ENCODE assay signal across 8 cellular contexts in genomic region chr4:176377705-176378302, GRCh38. TPM values are rescaled to one million over a fixed set of nuclear protein-coding genes. Genes with fewer than 3 reads are reported as not detected.
DNase-seq lines count a peak whose midpoint lies in the region; ATAC-seq and TF ChIP-seq lines count a peak whose summit lies in the region.

No MANE protein-coding gene starts in this region.

- H4K20me1 ChIP-seq in IMR-90 (ENCODE audit: insufficient read depth, low read length) = no peaks in the 10 kb centered on the region

- CTCF ChIA-PET in IMR-90 (lab: Yijun Ruan, JAX) = interaction anchor here (1.0 to 4.0 kb wide), 4 partner anchors 8 to 670 kb away, joined by 3 to 17 read pairs (median 4); no protein-coding TSS in a partner anchor

- dilution Hi-C loops in IMR-90 (cut with HindIII; ENCODE audit: low sequenced_read_pairs, unreplicated experiment) = no loop called here

- H2BK5ac ChIP-seq in IMR-90 (ENCODE audit: low read depth, low read length, poor library complexity, severe bottlenecking) = no peak overlapping the region

- no peaks in the 10 kb centered on the region for H3K36me3 Mint-ChIP-seq in osteocyte (ENCODE audit: unreplicated experiment)

- POLR2A ChIA-PET in IMR-90 (lab: Charles Lee; ENCODE audit: unreplicated experiment) = no interaction called here

- H3K27me3 ChIP-seq in IMR-90 (ENCODE audit: control insufficient read depth, insufficient read depth, low read length) = no peaks in the 10 kb centered on the region

- H2AFZ ChIP-seq in IMR-90 (replicated peaks; ENCODE audit: low read length, poor library complexity) = no peak overlapping the region

- H3K9ac ChIP-seq in IMR-90 (ENCODE audit: low read depth, low read length) = no peak overlapping the region; the same call in 1 of the 2 replicates

- H4K8ac ChIP-seq in IMR-90 (ENCODE audit: low read depth in 2 of 2, low read length in 2 of 2) = no peak overlapping the region

- H3K27me3 Mint-ChIP-seq in osteocyte (ENCODE audit: unreplicated experiment) = no peaks in the 10 kb centered on the region

- H3K4me3 ChIP-seq in IMR-90 (ENCODE audit: insufficient read depth, low read depth, low read length) = no peak overlapping the region
- H3K4me3 ChIP-seq in astrocyte of the spinal cord (ENCODE audit: low read depth, low read length) = no peak overlapping the region

- peak; percentile 65 for TF ChIP-seq CTCF in IMR-90 (conservative IDR thresholded peaks at IDR 0.05; ENCODE audit: low read depth, low read length)
- peak; percentile 42 for TF ChIP-seq CTCF in astrocyte of the spinal cord (IDR thresholded peaks at IDR 0.05; ENCODE audit: low read depth, low read length)
- TF ChIP-seq CTCF in osteocyte (IDR thresholded peaks at IDR 0.05) = peak; percentile 71

- H3K9me3 Mint-ChIP-seq in osteocyte (ENCODE audit: unreplicated experiment) = peaks cover 9% of the 10 kb centered on the region

- no peak overlapping the region for H3K4me2 ChIP-seq in IMR-90 (ENCODE audit: low read depth, low read length)

- no peak overlapping the region for H2BK15ac ChIP-seq in IMR-90 (ENCODE audit: low read depth, low read length)

- TF ChIP-seq RAD21 in IMR-90 (IDR thresholded peaks at IDR 0.05; ENCODE audit: low read length) = peak; percentile 82

- no peaks in the 10 kb centered on the region for H3K9me1 ChIP-seq in IMR-90 (ENCODE audit: insufficient read depth, low read length)

- no peak overlapping the region for H3K23ac ChIP-seq in IMR-90 (ENCODE audit: low read depth, low read length)

- no peaks in the 10 kb centered on the region for H3K36me3 ChIP-seq in IMR-90 (ENCODE audit: control insufficient read depth, insufficient read depth, low read length)

- H4K91ac ChIP-seq in IMR-90 (ENCODE audit: insufficient read depth, low read depth, low read length) = no peak overlapping the region

- BruUV-seq in IMR-90 (replicated peaks; lab: Mats Ljungman, UMichigan) = no TSS peak

- intact Hi-C loops in IMR-90 (cut with micrococcal nuclease) = loop anchor here (1.0 to 10.0 kb wide), 11 partner anchors 169 to 961 kb away; no protein-coding TSS in a partner anchor

- H3K14ac ChIP-seq in IMR-90 (replicated peaks; ENCODE audit: low read depth, low read length) = no peak overlapping the region

- H3K4me1 Mint-ChIP-seq in osteocyte (ENCODE audit: unreplicated experiment) = peaks cover 4% of the 10 kb centered on the region

- no peak overlapping the region for H3K4me3 Mint-ChIP-seq in osteocyte (ENCODE audit: unreplicated experiment)

- peak; percentile 82 for ATAC-seq in GM21737 (IDR thresholded peaks at IDR 0.05; ENCODE audit: unreplicated experiment)
- ATAC-seq in IMR-90 (ENCODE audit: low read depth) = peak; percentile 53; the same call in 1 of the 2 replicates

- no peak overlapping the region for H2AK5ac ChIP-seq in IMR-90 (ENCODE audit: low read depth, low read length)

- H3K9me3 ChIP-seq in IMR-90 (ENCODE audit: control insufficient read depth, insufficient read depth, low read length) = no peaks in the 10 kb centered on the region

- no peak overlapping the region; the same call in 1 of the 2 replicates for H2BK20ac ChIP-seq in IMR-90 (ENCODE audit: low read depth, low read length)

- WGBS in IMR-90 (ENCODE audit: extremely low coverage in 2 of 2, insufficient read length in 1 of 2), 2 experiments = no CpG with 5 or more reads among the region's 2 CpGs

- H2AK9ac ChIP-seq in IMR-90 (replicated peaks; ENCODE audit: low read depth, low read length, poor library complexity) = no peak overlapping the region

- H3K4me1 ChIP-seq in IMR-90 (ENCODE audit: control insufficient read depth, insufficient read depth, low read length) = no peaks in the 10 kb centered on the region

- no peak overlapping the region for H3K18ac ChIP-seq in IMR-90 (ENCODE audit: low read depth, low read length)

- no peak overlapping the region for H3K27ac ChIP-seq in IMR-90 (ENCODE audit: insufficient read depth, low read length)

- H4K5ac ChIP-seq in IMR-90 (ENCODE audit: low read depth, low read length) = no peak overlapping the region

- H3K56ac ChIP-seq in IMR-90 (ENCODE audit: extremely low read depth, insufficient read depth, low read length) = no peak overlapping the region

- H3K79me1 ChIP-seq in IMR-90 (ENCODE audit: low read depth in 1 of 2, low read length in 2 of 2) = no peaks in the 10 kb centered on the region

- H2BK120ac ChIP-seq in IMR-90 (ENCODE audit: low read depth, low read length) = no peak overlapping the region

- in situ Hi-C loops in IMR-90 (cut with MboI; ENCODE audit: low sequenced_read_pairs) = loop anchor here (10.0 to 25.0 kb wide), 3 partner anchors 284 to 967 kb away; partner anchors contain the start of gene VEGFC
- in situ Hi-C loops in astrocyte of the spinal cord (cut with HindIII; ENCODE audit: low sequenced_read_pairs) = loop anchor here (25.0 kb wide), 1 partner anchor 409 kb away; the partner anchor contains the start of gene VEGFC

- no peak for TF ChIP-seq POLR2A in IMR-90 (IDR thresholded peaks at IDR 0.05; ENCODE audit: low read depth, low read length)

- H3K4ac ChIP-seq in IMR-90 (ENCODE audit: low read depth, low read length) = no peak overlapping the region

- H3K27ac Mint-ChIP-seq in osteocyte (ENCODE audit: unreplicated experiment) = no peak overlapping the region

- DNase-seq in NCI-H2081 (lab: John Stamatoyannopoulos, UW) = peak; percentile 12 to 17
- DNase-seq in NCI-H2081 treated with DMSO at 0.1 percent for 48 hours (lab: John Stamatoyannopoulos, UW) = no peak
- DNase-seq in IMR-90 = peak; percentile 43
- peak; percentile 52 for DNase-seq in astrocyte of the spinal cord (ENCODE audit: low read depth, low spot score)
- no peak for DNase-seq in osteocyte (ENCODE audit: extremely low spot score, unreplicated experiment)
- DNase-seq in activated T-cell treated with anti-CD3 and anti-CD28 coated beads, Interleukin-2, amount 50 U/mL, for 48 hours = no peak
- no peak for DNase-seq in CD1c-positive myeloid dendritic cell (ENCODE audit: extremely low spot score)

TF ChIP-seq in IMR-90, 13 proteins besides CTCF, POLR2A, EP300 and RAD21:
- TF ChIP-seq, protein P1, sequence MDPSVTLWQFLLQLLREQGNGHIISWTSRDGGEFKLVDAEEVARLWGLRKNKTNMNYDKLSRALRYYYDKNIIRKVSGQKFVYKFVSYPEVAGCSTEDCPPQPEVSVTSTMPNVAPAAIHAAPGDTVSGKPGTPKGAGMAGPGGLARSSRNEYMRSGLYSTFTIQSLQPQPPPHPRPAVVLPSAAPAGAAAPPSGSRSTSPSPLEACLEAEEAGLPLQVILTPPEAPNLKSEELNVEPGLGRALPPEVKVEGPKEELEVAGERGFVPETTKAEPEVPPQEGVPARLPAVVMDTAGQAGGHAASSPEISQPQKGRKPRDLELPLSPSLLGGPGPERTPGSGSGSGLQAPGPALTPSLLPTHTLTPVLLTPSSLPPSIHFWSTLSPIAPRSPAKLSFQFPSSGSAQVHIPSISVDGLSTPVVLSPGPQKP (IDR thresholded peaks at IDR 0.05; ENCODE audit: borderline replicate concordance, low read depth, low read length) = no peak
- no peak for TF ChIP-seq CEBPB (IDR thresholded peaks at IDR 0.05; ENCODE audit: low read depth, low read length)
- no peak for TF ChIP-seq MXI1 (IDR thresholded peaks at IDR 0.05; ENCODE audit: borderline replicate concordance, low read depth, low read length)
- no peak for TF ChIP-seq MAZ (IDR thresholded peaks at IDR 0.05; ENCODE audit: borderline replicate concordance, low read depth, low read length)
- no peak for TF ChIP-seq BHLHE40 (IDR thresholded peaks at IDR 0.05; ENCODE audit: low read depth, low read length)
- TF ChIP-seq SMC3 (IDR thresholded peaks at IDR 0.05; ENCODE audit: low read depth, low read length) = peak; percentile 74

RNA-seq across cellular contexts. Expression of gene SPCS3, which starts 58.0 kb away (rescaled TPM):
- 77.4 and 131 TPM in 2 replicates for total RNA-seq in IMR-90 (2012; rRNA removed)
- 32.8 and 41.6 TPM in 2 replicates for polyA plus RNA-seq in IMR-90 (2012; rRNA removed)
- polyA plus RNA-seq in IMR-90 (2012; cell fraction: cytosol; rRNA removed) = 24.2 and 40.4 TPM in 2 replicates
- polyA plus RNA-seq in IMR-90 (2012; cell fraction: nucleus; rRNA removed; ENCODE audit: low replicate concordance) = 26.7 and 37.4 TPM in 2 replicates
- total RNA-seq in osteocyte = 118 and 128 TPM in 2 replicates

Comparison
In these comparisons a context has a peak if more than half of its experiments do, and no peak if none do; other contexts are left out.
1. DNase-seq: peak in NCI-H2081 (2 of 2), IMR-90 (single experiment) and astrocyte of the spinal cord (single experiment); none in NCI-H2081 treated with DMSO at 0.1 percent for 48 hours (single experiment), osteocyte (single experiment), activated T-cell treated with anti-CD3 and anti-CD28 coated beads, Interleukin-2, amount 50 U/mL, for 48 hours (0 of 2) and CD1c-positive myeloid dendritic cell (single experiment).
2. Peak in every context shown above with its lines, with median percentiles within 50 percentile points of each other: CTCF ChIP-seq.